In genomic region chr1:235270625-235271024, GRCh38 we compare ENCODE assay signal across 8 cellular contexts. TPM values are rescaled to one million over a fixed set of nuclear protein-coding genes. Genes with fewer than 3 reads are reported as not detected.
DNase-seq lines count a peak whose midpoint lies in the region; ATAC-seq and TF ChIP-seq lines count a peak whose summit lies in the region.

No MANE protein-coding gene starts in this region.

- no peak overlapping the region for H3K27ac Mint-ChIP-seq in stimulated activated naive B cell treated with anti-CD40 and anti-IgM and Interleukin-4, amounts not matched to agents 10 μg/mL and 1 μg/mL and 100 μg/mL, for 72 hours

- no peaks in the 10 kb centered on the region for H3K27me3 Mint-ChIP-seq in stimulated activated naive B cell treated with anti-CD40 and anti-IgM and Interleukin-4, amounts not matched to agents 10 μg/mL and 1 μg/mL and 100 μg/mL, for 72 hours

- peaks cover 11 to 15% of the 10 kb centered on the region in 2 donors for H3K36me3 Mint-ChIP-seq in stimulated activated naive B cell treated with anti-CD40 and anti-IgM and Interleukin-4, amounts not matched to agents 10 μg/mL and 1 μg/mL and 100 μg/mL, for 72 hours

- peaks cover 35 to 58% of the 10 kb centered on the region in 2 donors for H3K4me1 Mint-ChIP-seq in stimulated activated naive B cell treated with anti-CD40 and anti-IgM and Interleukin-4, amounts not matched to agents 10 μg/mL and 1 μg/mL and 100 μg/mL, for 72 hours

- H3K36me3 ChIP-seq in testis (ENCODE audit: low read depth, missing control alignments), result no peaks in the 10 kb centered on the region

- H3K4me3 Mint-ChIP-seq in stimulated activated naive B cell treated with anti-CD40 and anti-IgM and Interleukin-4, amounts not matched to agents 10 μg/mL and 1 μg/mL and 100 μg/mL, for 72 hours, result peak overlapping the region in 1 of 2 donors; percentile 6

- no peaks in the 10 kb centered on the region for H3K9me3 ChIP-seq in testis

- no peak for TF ChIP-seq CTCF in epithelial cell of esophagus (IDR thresholded peaks at IDR 0.05; ENCODE audit: insufficient read depth, low read depth, low read length, missing control alignments)
- TF ChIP-seq CTCF in testis (IDR thresholded peaks at IDR 0.05), result no peak

- no peaks in the 10 kb centered on the region for H3K4me1 ChIP-seq in testis

- no peak for DNase-seq in activated CD4-positive, CD25-positive, alpha-beta regulatory T cell (lab: John Stamatoyannopoulos, UW)
- DNase-seq in NCI-H2227 (lab: John Stamatoyannopoulos, UW; ENCODE audit: unreplicated experiment) (peak; percentile 33), epithelial cell of esophagus (ENCODE audit: low read depth) (peak; percentile 56), NCI-H345 (lab: John Stamatoyannopoulos, UW) (no peak), testis (no peak), nucleus accumbens (lab: John Stamatoyannopoulos, UW) (no peak)
- DNase-seq in stimulated activated naive B cell treated with anti-CD40 and anti-IgM and Interleukin-4, amounts not matched to agents 10 μg/mL and 1 μg/mL and 100 μg/mL, for 72 hours, result no peak

- H3K4me3 ChIP-seq in epithelial cell of esophagus (ENCODE audit: low read length), result no peak overlapping the region
- H3K4me3 ChIP-seq in testis, result no peak overlapping the region

- TF ChIP-seq POLR2A in testis (IDR thresholded peaks at IDR 0.05), result no peak

- H3K9me3 Mint-ChIP-seq in stimulated activated naive B cell treated with anti-CD40 and anti-IgM and Interleukin-4, amounts not matched to agents 10 μg/mL and 1 μg/mL and 100 μg/mL, for 72 hours, result peaks cover 0 to 5% of the 10 kb centered on the region in 2 donors

- no peaks in the 10 kb centered on the region for H3K27me3 ChIP-seq in testis

- intact Hi-C loops in testis (cut with DNase I; ENCODE audit: low total_unique reads), result no loop called here

- H3K27ac ChIP-seq in testis, result no peak overlapping the region

- peak; percentile 80 to 88 for ATAC-seq in activated CD4-positive, CD25-positive, alpha-beta regulatory T cell treated with anti-CD3 and anti-CD28 coated beads, Interleukin-2, amount 50 U/mL, for 24 hours
- peak; percentile 42 to 45 for ATAC-seq in stimulated activated naive B cell treated with anti-CD40 and anti-IgM and Interleukin-4, amounts not matched to agents 10 μg/mL and 1 μg/mL and 100 μg/mL, for 72 hours (replicated peaks)

RNA-seq across cellular contexts. Expression of gene ARID4B, which starts 57.4 kb away (rescaled TPM):
- total RNA-seq in testis, result 10 to 100 TPM; 60.0 to 72.4 TPM
- 11.6 TPM for polyA plus RNA-seq in testis (ENCODE audit: insufficient read depth, low read depth, low replicate concordance)

RNA-seq across cellular contexts. Expression of gene GGPS1, which starts 57.7 kb away (rescaled TPM):
- total RNA-seq in testis, result 10 to 100 TPM; 29.4 to 37.4 TPM
- 73.0 TPM for polyA plus RNA-seq in testis (ENCODE audit: insufficient read depth, low read depth, low replicate concordance)

Comparison
In these comparisons a context has a peak if more than half of its experiments do, and no peak if none do; other contexts are left out.
1. DNase-seq: peak in NCI-H2227 (single experiment) and epithelial cell of esophagus (single experiment); none in activated CD4-positive, CD25-positive, alpha-beta regulatory T cell (0 of 4), stimulated activated naive B cell treated with anti-CD40 and anti-IgM and Interleukin-4, amounts not matched to agents 10 μg/mL and 1 μg/mL and 100 μg/mL, for 72 hours (single experiment), NCI-H345 (single experiment), testis (single experiment) and nucleus accumbens (0 of 56).